ENCODE assay signal across 14 cellular contexts in genomic region chr6:146892283-146892612, GRCh38.
DNase-seq lines count a peak whose midpoint lies in the region; ATAC-seq and TF ChIP-seq lines count a peak whose summit lies in the region.
"Had no signal": no experiment of that assay in that cellular context is flagged by ENCODE, and none has a peak within 500 bp of the region (broad histone marks: within the 10 kb centered on the region; RNA-seq: fewer than 3 reads in every experiment).

No MANE protein-coding gene starts in this region.

- no peak overlapping the region for H3K4me3 ChIP-seq in AG04450 (ENCODE audit: low read depth, low read length)
- H3K4me3 ChIP-seq in IMR-90 (ENCODE audit: insufficient read depth, low read depth, low read length) = no peak overlapping the region
- H3K4me3 ChIP-seq in osteoblast (ENCODE audit: insufficient read depth, low read length) = no peak overlapping the region
- no peak overlapping the region for H3K4me3 ChIP-seq in gastrocnemius medialis
- H3K4me3 ChIP-seq: HAP-1 had no signal

- H4K91ac ChIP-seq in IMR-90 (ENCODE audit: insufficient read depth, low read depth, low read length) = peak overlapping the region; percentile 91

- peak overlapping the region; percentile 81 for H2BK5ac ChIP-seq in IMR-90 (ENCODE audit: low read depth, low read length, poor library complexity, severe bottlenecking)

- no CpG with 5 or more reads among the region's 1 CpG for whole genome bisulfite sequencing in IMR-90 (ENCODE audit: extremely low coverage in 2 of 2, insufficient read length in 1 of 2), 2 experiments

- in situ Hi-C loops in IMR-90 (cut with MboI; ENCODE audit: low sequenced_read_pairs) = no loop called here
- in situ Hi-C loops in gastrocnemius medialis (cut with MboI; ENCODE audit: low sequenced_read_pairs in 4 of 4) = no loop called here

- H3K9ac ChIP-seq in IMR-90 (ENCODE audit: low read depth, low read length) = 0 out of 2 replicates have a peak overlapping the region, but pooled peaks have one; percentile 16

- POLR2A ChIA-PET in AG04450 (lab: Yijun Ruan, JAX) (no interaction called here), IMR-90 (lab: Charles Lee; ENCODE audit: unreplicated experiment) (no interaction called here)

- H2AFZ ChIP-seq in IMR-90 (replicated peaks; ENCODE audit: low read length, poor library complexity) = no peak overlapping the region
- H2AFZ ChIP-seq in osteoblast (ENCODE audit: low read length) = no peak overlapping the region

- peak overlapping the region; percentile 80; the same call in 1 of the 2 replicates for H3K56ac ChIP-seq in IMR-90 (ENCODE audit: extremely low read depth, insufficient read depth, low read length)

- peak overlapping the region; percentile 68; the same call in 1 of the 2 replicates for H2AK5ac ChIP-seq in IMR-90 (ENCODE audit: low read depth, low read length)

- ATAC-seq in IMR-90 (ENCODE audit: low read depth) (peak; percentile 56), gastrocnemius medialis (no peak), GM18511 (IDR thresholded peaks at IDR 0.05; ENCODE audit: unreplicated experiment) (no peak)

- H3K23ac ChIP-seq in IMR-90 (ENCODE audit: low read depth, low read length) = peak overlapping the region; percentile 86

- H3K27ac ChIP-seq in AG04450 (ENCODE audit: low read depth, low read length) (peak overlapping the region; percentile 71), IMR-90 (ENCODE audit: insufficient read depth, low read length) (peak overlapping the region; percentile 89; the same call in 1 of the 2 replicates), osteoblast (ENCODE audit: low read depth, low read length) (peak overlapping the region; percentile 19), gastrocnemius medialis (no peak overlapping the region)

- peak overlapping the region; percentile 93 for H2BK20ac ChIP-seq in IMR-90 (ENCODE audit: low read depth, low read length)

- H3K9me3 Mint-ChIP-seq in dendritic cell treated with granulocyte-macrophage colony-stimulating factor and Interleukin-4, amounts not matched to agents 40 ng/mL and 50 ng/mL, for 4 days = no peaks in the 10 kb centered on the region

- H3K36me3 Mint-ChIP-seq in dendritic cell treated with granulocyte-macrophage colony-stimulating factor and Interleukin-4, amounts not matched to agents 40 ng/mL and 50 ng/mL, for 4 days (ENCODE audit: low read depth) = no peaks in the 10 kb centered on the region
- H3K36me3 Mint-ChIP-seq: CD4-positive, CD25-positive, alpha-beta regulatory T cell had no signal

- no peaks in the 10 kb centered on the region for H3K36me3 ChIP-seq in IMR-90 (ENCODE audit: control insufficient read depth, insufficient read depth, low read length)
- H3K36me3 ChIP-seq in osteoblast (ENCODE audit: insufficient read depth, low read length) = no peaks in the 10 kb centered on the region
- H3K36me3 ChIP-seq in gastrocnemius medialis = no peaks in the 10 kb centered on the region
- H3K36me3 ChIP-seq: HAP-1 had no signal

- H3K27me3 ChIP-seq in AG04450 (ENCODE audit: control insufficient read depth, insufficient read depth, low read length) (no peaks in the 10 kb centered on the region), IMR-90 (ENCODE audit: control insufficient read depth, insufficient read depth, low read length) (no peaks in the 10 kb centered on the region), osteoblast (ENCODE audit: insufficient read depth, low read length) (no peaks in the 10 kb centered on the region), gastrocnemius medialis (no peaks in the 10 kb centered on the region)

- intact Hi-C loops in IMR-90 (cut with micrococcal nuclease) = no loop called here
- intact Hi-C loops in dendritic cell treated with granulocyte-macrophage colony-stimulating factor and Interleukin-4, amounts not matched to agents 40 ng/mL and 50 ng/mL, for 4 days (cut with micrococcal nuclease) = no loop called here
- intact Hi-C loops in gastrocnemius medialis (cut with DNase I; ENCODE audit: low total_unique reads) = no loop called here

- H3K9me3 ChIP-seq in AG04450 (ENCODE audit: control insufficient read depth, insufficient read depth, low read length) (no peaks in the 10 kb centered on the region), IMR-90 (ENCODE audit: control insufficient read depth, insufficient read depth, low read length) (no peaks in the 10 kb centered on the region), osteoblast (ENCODE audit: low read depth, low read length) (no peaks in the 10 kb centered on the region), gastrocnemius medialis (no peaks in the 10 kb centered on the region)
- H3K9me3 ChIP-seq: HAP-1 had no signal

- peak overlapping the region; percentile 84 for H3K18ac ChIP-seq in IMR-90 (ENCODE audit: low read depth, low read length)

- no peak overlapping the region for H3K4me3 Mint-ChIP-seq in dendritic cell treated with granulocyte-macrophage colony-stimulating factor and Interleukin-4, amounts not matched to agents 40 ng/mL and 50 ng/mL, for 4 days
- H3K4me3 Mint-ChIP-seq: CD4-positive, CD25-positive, alpha-beta regulatory T cell had no signal

- peak overlapping the region; percentile 73 to 84 for H4K8ac ChIP-seq in IMR-90 (ENCODE audit: low read depth in 2 of 2, low read length in 2 of 2)

- dilution Hi-C loops in IMR-90 (cut with HindIII; ENCODE audit: low sequenced_read_pairs, unreplicated experiment) = no loop called here

- H3K4me1 ChIP-seq in IMR-90 (ENCODE audit: control insufficient read depth, insufficient read depth, low read length) (peaks cover 17% of the 10 kb centered on the region), osteoblast (ENCODE audit: insufficient read depth, low read length) (peaks cover 17% of the 10 kb centered on the region), gastrocnemius medialis (no peaks in the 10 kb centered on the region)
- H3K4me1 ChIP-seq: HAP-1 had no signal

- peak overlapping the region; percentile 91; the same call in 2 of the 3 replicates for H2BK15ac ChIP-seq in IMR-90 (ENCODE audit: low read depth, low read length)

- peaks cover 32% of the 10 kb centered on the region for H3K4me1 Mint-ChIP-seq in dendritic cell treated with granulocyte-macrophage colony-stimulating factor and Interleukin-4, amounts not matched to agents 40 ng/mL and 50 ng/mL, for 4 days (ENCODE audit: low read depth)
- H3K4me1 Mint-ChIP-seq: CD4-positive, CD25-positive, alpha-beta regulatory T cell had no signal

- peak overlapping the region; percentile 83 for H3K14ac ChIP-seq in IMR-90 (replicated peaks; ENCODE audit: low read depth, low read length)

- DNase-seq in AG04450 (ENCODE audit: low read depth, low spot score) = no peak
- no peak for DNase-seq in IMR-90
- no peak for DNase-seq in osteoblast (ENCODE audit: insufficient read length, low spot score, missing footprints)
- DNase-seq in gastrocnemius medialis = no peak
- DNase-seq in NK-92 treated with Interleukin-12 subunit alpha and Interleukin-12 subunit beta, amount 100 ng/mL, for 24 hours (lab: John Stamatoyannopoulos, UW) = no peak
- DNase-seq in NCI-H2196 treated with DMSO at 0.1 percent for 48 hours (lab: John Stamatoyannopoulos, UW; ENCODE audit: unreplicated experiment) = no peak
- DNase-seq: CD4-positive, CD25-positive, alpha-beta regulatory T cell; NCI-H1417 treated with DMSO at 0.1 percent for 48 hours; NCI-H1930; NCI-H2171; NCI-H446 treated with DMSO at 0.1 percent for 48 hours had no signal

- H3K4me2 ChIP-seq in IMR-90 (ENCODE audit: low read depth, low read length) (peak overlapping the region; percentile 21), osteoblast (ENCODE audit: insufficient read depth, low read length) (peak overlapping the region; percentile 16)

- H3K79me1 ChIP-seq in IMR-90 (ENCODE audit: low read depth in 1 of 2, low read length in 2 of 2) = peaks cover 0 to 4% of the 10 kb centered on the region in 2 experiments; a peak in 1 of 4 replicates

- TF ChIP-seq RAD21 in IMR-90 (IDR thresholded peaks at IDR 0.05; ENCODE audit: low read length) = no peak

- CTCF ChIA-PET in AG04450 (lab: Charles Lee) (interaction anchor here (1.6 kb wide), 1 partner anchor 10 kb away, joined by 6 read pairs; no protein-coding TSS in a partner anchor), IMR-90 (lab: Yijun Ruan, JAX) (interaction anchor here (1.2 kb wide), 1 partner anchor 14 kb away, joined by 3 read pairs; no protein-coding TSS in a partner anchor)

- no peaks in the 10 kb centered on the region for H3K79me2 ChIP-seq in osteoblast (ENCODE audit: insufficient read depth, low read length)

- peak overlapping the region; percentile 21 for H4K5ac ChIP-seq in IMR-90 (ENCODE audit: low read depth, low read length)

- H3K9me1 ChIP-seq in IMR-90 (ENCODE audit: insufficient read depth, low read length) = peaks cover 13% of the 10 kb centered on the region

- H4K20me1 ChIP-seq in IMR-90 (ENCODE audit: insufficient read depth, low read length) (no peaks in the 10 kb centered on the region), osteoblast (ENCODE audit: insufficient read depth, low read length) (no peaks in the 10 kb centered on the region)

- BruUV-seq in IMR-90 (replicated peaks; lab: Mats Ljungman, UMichigan) = no TSS peak

- peak overlapping the region; percentile 95 for H2BK120ac ChIP-seq in IMR-90 (ENCODE audit: low read depth, low read length)

- no peak for TF ChIP-seq POLR2A in IMR-90 (IDR thresholded peaks at IDR 0.05; ENCODE audit: low read depth, low read length)
- TF ChIP-seq POLR2A in gastrocnemius medialis (IDR thresholded peaks at IDR 0.05) = no peak

- peak overlapping the region; percentile 80 for H3K27ac Mint-ChIP-seq in dendritic cell treated with granulocyte-macrophage colony-stimulating factor and Interleukin-4, amounts not matched to agents 40 ng/mL and 50 ng/mL, for 4 days
- H3K27ac Mint-ChIP-seq: CD4-positive, CD25-positive, alpha-beta regulatory T cell had no signal

- no peak overlapping the region for H2AK9ac ChIP-seq in IMR-90 (replicated peaks; ENCODE audit: low read depth, low read length, poor library complexity)

- no peak for TF ChIP-seq CTCF in AG04450 (IDR thresholded peaks at IDR 0.05; ENCODE audit: low read depth, low read length)
- no peak for TF ChIP-seq CTCF in IMR-90 (conservative IDR thresholded peaks at IDR 0.05; ENCODE audit: low read depth, low read length)
- TF ChIP-seq CTCF in osteoblast (IDR thresholded peaks at IDR 0.05; ENCODE audit: extremely low read depth, low read depth, low read length) = no peak
- TF ChIP-seq CTCF in gastrocnemius medialis (IDR thresholded peaks at IDR 0.05 in 4 of 5, conservative IDR thresholded peaks at IDR 0.05 in 1 of 5) = no peak

- H3K27me3 Mint-ChIP-seq in dendritic cell treated with granulocyte-macrophage colony-stimulating factor and Interleukin-4, amounts not matched to agents 40 ng/mL and 50 ng/mL, for 4 days = no peaks in the 10 kb centered on the region
- H3K27me3 Mint-ChIP-seq: CD4-positive, CD25-positive, alpha-beta regulatory T cell had no signal

- H3K4ac ChIP-seq in IMR-90 (ENCODE audit: low read depth, low read length) = peak overlapping the region; percentile 93

TF ChIP-seq in IMR-90, 13 proteins besides CTCF, POLR2A, EP300 and RAD21 (continues in another document):
- TF ChIP-seq USF2 (IDR thresholded peaks at IDR 0.05; ENCODE audit: low read depth, low read length) = no peak

Comparison
In these comparisons a context has a peak if more than half of its experiments do, and no peak if none do; other contexts are left out.
1. H3K27ac ChIP-seq: peak in AG04450 (single experiment), IMR-90 (single experiment) and osteoblast (single experiment); none in gastrocnemius medialis (0 of 4).